Comparison of ENCODE assay signal across 36 cellular contexts in the genomic region with DNA sequence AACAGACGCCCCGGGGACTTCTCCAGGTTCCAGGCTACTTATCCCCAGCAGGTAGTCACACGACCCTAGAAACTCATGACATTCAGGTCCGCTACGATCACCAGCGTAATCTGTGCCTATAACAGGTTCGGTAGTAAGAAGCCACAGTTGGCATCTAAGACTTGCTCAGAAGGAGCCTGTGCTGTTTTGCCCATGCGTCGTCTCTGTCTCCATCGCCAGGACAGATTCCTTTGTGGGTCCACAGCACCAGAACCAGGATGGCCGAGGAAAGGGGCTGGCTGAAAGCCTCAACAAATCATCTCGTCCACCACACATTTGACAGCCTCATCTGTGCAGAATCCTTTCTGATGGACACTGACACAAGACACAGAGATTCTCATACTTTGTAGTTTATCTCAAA.
DNase-seq lines count a peak whose midpoint lies in the region; ATAC-seq, FAIRE-seq and TF ChIP-seq lines count a peak whose summit lies in the region.
"Had no signal": no experiment of that assay in that cellular context is flagged by ENCODE, and none has a peak within 500 bp of the region (broad histone marks: within the 10 kb centered on the region; RNA-seq: fewer than 3 reads in every experiment).

No MANE protein-coding gene starts in this region.

- no peaks in the 10 kb centered on the region for H3K9me3 ChIP-seq in right cardiac atrium (ENCODE audit: control insufficient read depth, low read length)
- H3K9me3 ChIP-seq: A549; BE2C; BLaER1; BLaER1 treated with 17β-estradiol and CSF1 and Interleukin-3, amounts not matched to agents 10 nM and 100 nM; Caco-2 had no signal

- H3K9me3 Mint-ChIP-seq in chondrocyte (ENCODE audit: low read depth): peaks cover 10% of the 10 kb centered on the region
- peaks cover 2% of the 10 kb centered on the region for H3K9me3 Mint-ChIP-seq in glutamatergic neuron (ENCODE audit: unreplicated experiment)
- H3K9me3 Mint-ChIP-seq: CD4-positive, alpha-beta memory T cell; CD4-positive, alpha-beta T cell; CD8-positive, alpha-beta memory T cell; CD8-positive, alpha-beta T cell had no signal

- no peak overlapping the region for H3K4me3 ChIP-seq in right cardiac atrium (ENCODE audit: low read length)
- H3K4me3 ChIP-seq: A549; BLaER1; BLaER1 treated with 17β-estradiol and CSF1 and Interleukin-3, amounts not matched to agents 10 nM and 100 nM had no signal

- H3K27ac Mint-ChIP-seq in chondrocyte (ENCODE audit: unreplicated experiment) (no peak overlapping the region), glutamatergic neuron (ENCODE audit: unreplicated experiment) (peak overlapping the region; percentile 82)
- H3K27ac Mint-ChIP-seq: B cell; CD14-positive monocyte; CD4-positive, alpha-beta memory T cell; CD4-positive, alpha-beta T cell; CD4-positive, CD25-positive, alpha-beta regulatory T cell; CD8-positive, alpha-beta memory T cell; CD8-positive, alpha-beta T cell had no signal

- intact Hi-C loops in Right ventricle myocardium inferior (cut with DNase I) (no loop called here), right cardiac atrium (cut with DNase I) (no loop called here)

- no peaks in the 10 kb centered on the region for H3K36me3 Mint-ChIP-seq in chondrocyte (ENCODE audit: low read depth)
- H3K36me3 Mint-ChIP-seq in glutamatergic neuron (ENCODE audit: unreplicated experiment): no peaks in the 10 kb centered on the region
- H3K36me3 Mint-ChIP-seq: CD14-positive monocyte; CD4-positive, alpha-beta memory T cell; CD4-positive, CD25-positive, alpha-beta regulatory T cell; CD8-positive, alpha-beta memory T cell; CD8-positive, alpha-beta T cell had no signal

- DNase-seq in Right ventricle myocardium inferior (ENCODE audit: missing footprints) (peak; percentile 55), right cardiac atrium (no peak), chondrocyte (ENCODE audit: low spot score) (peak; percentile 59), glutamatergic neuron (peak; percentile 17), islet precursor cell (peak; percentile 59), D721Med (ENCODE audit: insufficient read length, low spot score) (no peak), NK-92 (lab: John Stamatoyannopoulos, UW; ENCODE audit: unreplicated experiment) (no peak)
- no peak for DNase-seq in stimulated activated CD8-positive, alpha-beta memory T cell treated with anti-CD3 and anti-CD28 coated beads, Interleukin-4, amount 100 ng/mL, for 48 hours
- DNase-seq: 8988T; ACHN; AML-193; BE2C; C1 segment of cervical spinal cord; Caco-2; Calu3; CD4-positive, alpha-beta memory T cell; CD4-positive, alpha-beta T cell; CD4-positive, CD25-positive, alpha-beta regulatory T cell; CD8-positive, alpha-beta memory T cell; CD8-positive, alpha-beta T cell; COR-L47; DMS 273 treated with DMSO at 0.1 percent for 48 hours; DMS153; DMS53; DMS79; DMS79 treated with DMSO at 0.1 percent for 48 hours; DND-41; EL had no signal

- TF ChIP-seq CTCF in chondrocyte (IDR thresholded peaks at IDR 0.05): no peak
- TF ChIP-seq CTCF in glutamatergic neuron (IDR thresholded peaks at IDR 0.05; ENCODE audit: partially characterized antibody, unreplicated experiment): no peak
- TF ChIP-seq CTCF in D721Med (IDR thresholded peaks at IDR 0.05; ENCODE audit: insufficient read depth, missing control alignments): no peak

- H3K27me3 Mint-ChIP-seq in chondrocyte (ENCODE audit: low read depth) (no peaks in the 10 kb centered on the region), glutamatergic neuron (ENCODE audit: unreplicated experiment) (no peaks in the 10 kb centered on the region)
- H3K27me3 Mint-ChIP-seq: B cell; CD4-positive, alpha-beta memory T cell; CD4-positive, alpha-beta T cell; CD4-positive, CD25-positive, alpha-beta regulatory T cell had no signal

- ATAC-seq in Right ventricle myocardium inferior: no peak
- ATAC-seq in right cardiac atrium: no peak
- ATAC-seq: A549; CD8-positive, alpha-beta T cell had no signal

- H3K27ac ChIP-seq in right cardiac atrium (ENCODE audit: low read length): no peak overlapping the region
- H3K27ac ChIP-seq: 22Rv1; A549; BLaER1; BLaER1 treated with 17β-estradiol and CSF1 and Interleukin-3, amounts not matched to agents 10 nM and 100 nM; C4-2B had no signal

- FAIRE-seq in D721Med (lab: Jason Lieb, UNC): no peak
- FAIRE-seq: A204.1, A549 had no signal

- no peaks in the 10 kb centered on the region for H3K4me1 ChIP-seq in right cardiac atrium (ENCODE audit: control insufficient read depth, insufficient read depth, low read length)
- H3K4me1 ChIP-seq: A549; BE2C; BLaER1; BLaER1 treated with 17β-estradiol and CSF1 and Interleukin-3, amounts not matched to agents 10 nM and 100 nM; Caco-2 had no signal

- H3K27me3 ChIP-seq in right cardiac atrium (ENCODE audit: control insufficient read depth, insufficient read depth): no peaks in the 10 kb centered on the region
- H3K27me3 ChIP-seq: BE2C; BLaER1; BLaER1 treated with 17β-estradiol and CSF1 and Interleukin-3, amounts not matched to agents 10 nM and 100 nM had no signal

- no peaks in the 10 kb centered on the region for H3K4me1 Mint-ChIP-seq in chondrocyte (ENCODE audit: low read depth)
- peaks cover 20% of the 10 kb centered on the region for H3K4me1 Mint-ChIP-seq in glutamatergic neuron (ENCODE audit: low read depth, unreplicated experiment)
- H3K4me1 Mint-ChIP-seq: B cell; CD14-positive monocyte; CD4-positive, alpha-beta memory T cell; CD4-positive, CD25-positive, alpha-beta regulatory T cell; CD8-positive, alpha-beta memory T cell had no signal

- H3K4me3 Mint-ChIP-seq in chondrocyte (ENCODE audit: unreplicated experiment): no peak overlapping the region
- no peak overlapping the region for H3K4me3 Mint-ChIP-seq in glutamatergic neuron (ENCODE audit: unreplicated experiment)
- H3K4me3 Mint-ChIP-seq: B cell; CD14-positive monocyte; CD4-positive, alpha-beta memory T cell; CD4-positive, alpha-beta T cell; CD4-positive, CD25-positive, alpha-beta regulatory T cell; CD8-positive, alpha-beta memory T cell; CD8-positive, alpha-beta T cell had no signal

- WGBS in right cardiac atrium: 88% methylated on average over 12 of the region's 12 CpGs

Comparison
In these comparisons a context has a peak if more than half of its experiments do, and no peak if none do; other contexts are left out.
1. DNase-seq: peak in Right ventricle myocardium inferior (single experiment), chondrocyte (single experiment), glutamatergic neuron (single experiment) and islet precursor cell (single experiment); none in right cardiac atrium (0 of 3), D721Med (single experiment), NK-92 (single experiment) and stimulated activated CD8-positive, alpha-beta memory T cell treated with anti-CD3 and anti-CD28 coated beads, Interleukin-4, amount 100 ng/mL, for 48 hours (single experiment).